In the genomic region with DNA sequence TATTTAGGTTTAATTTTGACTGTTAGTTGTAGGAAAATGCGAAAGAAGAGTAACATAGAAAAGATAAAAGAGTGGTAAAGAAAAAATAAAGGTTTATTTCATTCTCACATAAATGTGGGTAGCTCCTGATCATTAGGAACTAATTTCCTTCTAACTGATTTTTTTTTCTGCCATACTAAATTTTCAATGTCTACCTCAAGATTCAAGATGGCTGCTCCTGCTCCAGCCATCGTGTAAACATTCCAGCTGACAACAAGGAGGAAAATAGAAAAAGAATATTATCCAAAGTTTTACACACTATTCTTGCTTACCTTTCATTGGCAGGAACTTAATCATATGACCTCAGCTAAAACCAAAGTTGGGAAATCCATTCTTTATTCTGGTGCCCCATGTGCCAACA, we compare ENCODE assay signal across 8 cellular contexts.
"Had no signal": no experiment of that assay in that cellular context is flagged by ENCODE, and none has a peak within 500 bp of the region (broad histone marks: within the 10 kb centered on the region; RNA-seq: fewer than 3 reads in every experiment).

No MANE protein-coding gene starts in this region.

- ATAC-seq: GM12878 had no signal

- FAIRE-seq: G401.6, GM12878, GM12891, GM12892, GM18507, GM19239 had no signal

- H3K4me3 ChIP-seq: GM12878 had no signal

- DNase-seq: GDM1, GF-D8 had no signal
